ENCODE assay signal across 17 cellular contexts in genomic region chr4:7788687-7789425, GRCh38.
DNase-seq lines count a peak whose midpoint lies in the region; ATAC-seq, FAIRE-seq and TF ChIP-seq lines count a peak whose summit lies in the region.
"Had no signal": no experiment of that assay in that cellular context is flagged by ENCODE, and none has a peak within 500 bp of the region (broad histone marks: within the 10 kb centered on the region; RNA-seq: fewer than 3 reads in every experiment).

No MANE protein-coding gene starts in this region.

- H3K27ac ChIP-seq in IMR-90 (ENCODE audit: insufficient read depth, low read length) (no peak overlapping the region), H1 (ENCODE audit: low read depth, low read length) (no peak overlapping the region), left lung (peak overlapping the region; percentile 16 to 62), gastrocnemius medialis (peak overlapping the region; percentile 71 to 80 (median 80)), OCI-LY7 (ENCODE audit: low read depth, low read length, poor library complexity, severe bottlenecking) (no peak overlapping the region)
- H3K27ac ChIP-seq: neutrophil, uterus had no signal

- CTCF ChIA-PET in IMR-90 (lab: Yijun Ruan, JAX) = no interaction called here
- CTCF ChIA-PET in H1 (lab: Charles Lee; ENCODE audit: partially characterized antibody) = interaction anchor here (2.2 kb wide), 1 partner anchor 18 kb away, joined by 7 read pairs; no protein-coding TSS in a partner anchor
- CTCF ChIA-PET in OCI-LY7 (lab: Charles Lee; ENCODE audit: unreplicated experiment) = no interaction called here

- dilution Hi-C loops in IMR-90 (cut with HindIII; ENCODE audit: low sequenced_read_pairs, unreplicated experiment) = no loop called here

- H4K91ac ChIP-seq in IMR-90 (ENCODE audit: insufficient read depth, low read depth, low read length) (no peak overlapping the region), H1 (replicated peaks; ENCODE audit: insufficient read length, low read length) (no peak overlapping the region)

- no peak overlapping the region for H3K4me3 ChIP-seq in IMR-90 (ENCODE audit: insufficient read depth, low read depth, low read length)
- H3K4me3 ChIP-seq in H1 (ENCODE audit: extremely low read depth in 1 of 4, insufficient read depth in 2 of 4, low read depth in 3 of 4, low read length in 4 of 4) = no peak overlapping the region
- H3K4me3 ChIP-seq in left lung = no peak overlapping the region
- no peak overlapping the region for H3K4me3 ChIP-seq in gastrocnemius medialis
- no peak overlapping the region for H3K4me3 ChIP-seq in OCI-LY7 (ENCODE audit: low read depth, low read length, poor library complexity, severe bottlenecking)
- H3K4me3 ChIP-seq: K562, uterus had no signal

- in situ Hi-C loops in IMR-90 (cut with MboI; ENCODE audit: low sequenced_read_pairs) = no loop called here
- in situ Hi-C loops in gastrocnemius medialis (cut with MboI; ENCODE audit: low sequenced_read_pairs in 4 of 4) = no loop called here

- no peak overlapping the region for H2BK5ac ChIP-seq in IMR-90 (ENCODE audit: low read depth, low read length, poor library complexity, severe bottlenecking)
- H2BK5ac ChIP-seq in H1 (ENCODE audit: low read depth, low read length) = no peak overlapping the region

- H3K14ac ChIP-seq in IMR-90 (replicated peaks; ENCODE audit: low read depth, low read length) (no peak overlapping the region), H1 (ENCODE audit: insufficient read length) (no peak overlapping the region)

- no peak overlapping the region for H3K4me2 ChIP-seq in IMR-90 (ENCODE audit: low read depth, low read length)
- no peak overlapping the region for H3K4me2 ChIP-seq in H1 (ENCODE audit: insufficient read depth in 1 of 2, low read depth in 2 of 2, low read length in 2 of 2)
- no peak overlapping the region for H3K4me2 ChIP-seq in OCI-LY7 (ENCODE audit: low read length)

- no peaks in the 10 kb centered on the region for H3K4me1 ChIP-seq in IMR-90 (ENCODE audit: control insufficient read depth, insufficient read depth, low read length)
- H3K4me1 ChIP-seq in H1 (replicated peaks in 1 of 4; ENCODE audit: control insufficient read depth in 3 of 4, insufficient read depth in 4 of 4, low read length in 3 of 4) = no peaks in the 10 kb centered on the region
- H3K4me1 ChIP-seq in left lung = peaks cover 3 to 5% of the 10 kb centered on the region in 2 donors
- peaks cover 5% of the 10 kb centered on the region in 2 donors for H3K4me1 ChIP-seq in gastrocnemius medialis
- peaks cover 11% of the 10 kb centered on the region for H3K4me1 ChIP-seq in OCI-LY7 (ENCODE audit: insufficient read depth, low read length, poor library complexity, severe bottlenecking)
- H3K4me1 ChIP-seq: uterus had no signal

- ATAC-seq in IMR-90 (ENCODE audit: low read depth) (no peak; the same call in 1 of the 2 replicates), left lung (peak; percentile 91), gastrocnemius medialis (peak; percentile 99 to 100), GM19324 (IDR thresholded peaks at IDR 0.05; ENCODE audit: low FRiP score, unreplicated experiment) (no peak)

- H3K27me3 ChIP-seq in IMR-90 (ENCODE audit: control insufficient read depth, insufficient read depth, low read length) = no peaks in the 10 kb centered on the region
- H3K27me3 ChIP-seq in H1 (replicated peaks in 1 of 4; ENCODE audit: control insufficient read depth in 3 of 4, extremely low read depth in 1 of 4, insufficient read depth in 3 of 4, low read length in 3 of 4) = no peaks in the 10 kb centered on the region
- H3K27me3 ChIP-seq in left lung = no peaks in the 10 kb centered on the region
- no peaks in the 10 kb centered on the region for H3K27me3 ChIP-seq in gastrocnemius medialis
- H3K27me3 ChIP-seq: neutrophil, uterus had no signal

- no peak overlapping the region for H2AK9ac ChIP-seq in IMR-90 (replicated peaks; ENCODE audit: low read depth, low read length, poor library complexity)

- no peak for TF ChIP-seq CTCF in IMR-90 (conservative IDR thresholded peaks at IDR 0.05; ENCODE audit: low read depth, low read length)
- TF ChIP-seq CTCF in H1 (IDR thresholded peaks at IDR 0.05; ENCODE audit: control extremely low read depth in 1 of 3, insufficient read depth in 1 of 3, low read depth in 1 of 3, low read length in 3 of 3) = no peak
- no peak for TF ChIP-seq CTCF in left lung (IDR thresholded peaks at IDR 0.05)
- TF ChIP-seq CTCF in gastrocnemius medialis (IDR thresholded peaks at IDR 0.05 in 4 of 5, conservative IDR thresholded peaks at IDR 0.05 in 1 of 5) = peak in 1 of 5 experiments; percentile 11
- no peak for TF ChIP-seq CTCF in OCI-LY7 (conservative IDR thresholded peaks at IDR 0.05; ENCODE audit: low read length)

- BruUV-seq in IMR-90 (replicated peaks; lab: Mats Ljungman, UMichigan) = no TSS peak
- BruUV-seq in OCI-LY7 (replicated peaks; lab: Mats Ljungman, UMichigan) = no TSS peak

- WGBS in IMR-90 (ENCODE audit: extremely low coverage in 2 of 2, insufficient read length in 1 of 2), 2 experiments = 98% methylated on average over 5 of the region's 13 CpGs; no CpG with 5 or more reads in 1 of the 2 experiments
- WGBS in H1 (ENCODE audit: extremely low coverage in 1 of 2, insufficient coverage in 1 of 2, insufficient read length in 1 of 2, insufficient replicate concordance in 2 of 2, low coverage in 1 of 2, low lambda C conversion rate in 2 of 2, missing lambda C conversion rate in 1 of 2), 2 experiments = 90% methylated on average over 12 of the region's 13 CpGs; no CpG with 5 or more reads in 1 of the 2 experiments

- no peak overlapping the region for H3K23ac ChIP-seq in IMR-90 (ENCODE audit: low read depth, low read length)
- H3K23ac ChIP-seq in H1 (ENCODE audit: insufficient read length) = no peak overlapping the region

- H3K9ac ChIP-seq in IMR-90 (ENCODE audit: low read depth, low read length) = no peak overlapping the region
- H3K9ac ChIP-seq in H1 (replicated peaks in 1 of 4; ENCODE audit: extremely low read depth in 1 of 4, low read depth in 3 of 4, low read length in 3 of 4) = no peak overlapping the region

- H2BK12ac ChIP-seq in H1 (ENCODE audit: low read depth, low read length) = no peak overlapping the region

- TF ChIP-seq RAD21 in IMR-90 (IDR thresholded peaks at IDR 0.05; ENCODE audit: low read length) = no peak
- TF ChIP-seq RAD21 in H1 (IDR thresholded peaks at IDR 0.05 in 1 of 2, conservative IDR thresholded peaks at IDR 0.05 in 1 of 2; ENCODE audit: low read depth in 2 of 2, low read length in 2 of 2) = no peak

- H3K36me3 ChIP-seq in IMR-90 (ENCODE audit: control insufficient read depth, insufficient read depth, low read length) (peaks cover 71% of the 10 kb centered on the region), H1 (ENCODE audit: control insufficient read depth in 2 of 4, insufficient read depth in 4 of 4, low read length in 3 of 4) (peaks cover 0 to 3% (median 0%) of the 10 kb centered on the region in 4 experiments; a peak in 2 of 8 replicates), left lung (peaks cover 0 to 13% of the 10 kb centered on the region in 2 donors), gastrocnemius medialis (peaks cover 0 to 14% of the 10 kb centered on the region in 2 donors), OCI-LY7 (ENCODE audit: insufficient read depth, low read length) (no peaks in the 10 kb centered on the region)
- H3K36me3 ChIP-seq: uterus had no signal

- H2BK120ac ChIP-seq in IMR-90 (ENCODE audit: low read depth, low read length) (no peak overlapping the region), H1 (replicated peaks; ENCODE audit: low read depth, low read length) (no peak overlapping the region)

- intact Hi-C loops in IMR-90 (cut with micrococcal nuclease) = no loop called here
- intact Hi-C loops in left lung (cut with DNase I) = no loop called here
- intact Hi-C loops in gastrocnemius medialis (cut with DNase I; ENCODE audit: low total_unique reads) = no loop called here
- intact Hi-C loops in OCI-LY7 (cut with micrococcal nuclease; ENCODE audit: unreplicated experiment) = no loop called here

- POLR2A ChIA-PET in IMR-90 (lab: Charles Lee; ENCODE audit: unreplicated experiment) (no interaction called here), H1 (lab: Charles Lee; ENCODE audit: partially characterized antibody) (no interaction called here), OCI-LY7 (lab: Charles Lee) (no interaction called here)

- H3K56ac ChIP-seq in IMR-90 (ENCODE audit: extremely low read depth, insufficient read depth, low read length) = no peak overlapping the region
- no peak overlapping the region for H3K56ac ChIP-seq in H1 (replicated peaks; ENCODE audit: insufficient read length, low read depth, low read length)

- H3K79me2 ChIP-seq in H1 (ENCODE audit: control insufficient read depth in 1 of 2, insufficient read depth in 2 of 2, low read length in 2 of 2) = no peaks in the 10 kb centered on the region
- H3K79me2 ChIP-seq in OCI-LY7 (ENCODE audit: insufficient read depth, low read depth, low read length) = no peaks in the 10 kb centered on the region

- H2AK5ac ChIP-seq in IMR-90 (ENCODE audit: low read depth, low read length) = no peak overlapping the region
- H2AK5ac ChIP-seq in H1 (ENCODE audit: low read depth, low read length) = no peak overlapping the region; the same call in 1 of the 2 replicates

- H4K20me1 ChIP-seq in IMR-90 (ENCODE audit: insufficient read depth, low read length) (peaks cover 28% of the 10 kb centered on the region), H1 (replicated peaks in 1 of 2; ENCODE audit: control insufficient read depth in 1 of 2, insufficient read depth in 2 of 2, low read length in 2 of 2) (peaks cover 0 to 2% of the 10 kb centered on the region in 2 experiments), OCI-LY7 (ENCODE audit: insufficient read depth, low read length) (no peaks in the 10 kb centered on the region)

- H2BK20ac ChIP-seq in IMR-90 (ENCODE audit: low read depth, low read length) = no peak overlapping the region
- H2BK20ac ChIP-seq in H1 (ENCODE audit: low read length) = no peak overlapping the region

- H3K79me1 ChIP-seq in IMR-90 (ENCODE audit: low read depth in 1 of 2, low read length in 2 of 2) (peaks cover 45 to 76% of the 10 kb centered on the region in 2 experiments), H1 (ENCODE audit: low read depth, low read length) (no peaks in the 10 kb centered on the region)

- H3K23me2 ChIP-seq in H1 (ENCODE audit: low read depth, low read length) = no peaks in the 10 kb centered on the region

- H3K4ac ChIP-seq in IMR-90 (ENCODE audit: low read depth, low read length) (no peak overlapping the region), H1 (replicated peaks; ENCODE audit: insufficient read length, low read depth, low read length) (no peak overlapping the region)

- DNase-seq in IMR-90 (no peak), H1 (ENCODE audit: low read depth in 1 of 2, low spot score in 2 of 2) (no peak), left lung (peak in 1 of 2 donors; percentile 71), gastrocnemius medialis (peak; percentile 76 to 86), GDM1 (lab: John Stamatoyannopoulos, UW) (no peak), Ammon's horn (ENCODE audit: low spot score) (no peak), OCI-LY7 (ENCODE audit: low spot score) (no peak)
- DNase-seq: activated CD4-positive, alpha-beta T cell treated with anti-CD3 and anti-CD28 coated beads, Interleukin-2, amount 50 U/mL, for 4 hours; activated naive CD8-positive, alpha-beta T cell treated with anti-CD3 and anti-CD28 coated beads, Interleukin-2, amount 10 ng/mL, durations not matched to agents 7 days and 5 days; activated T-cell treated with anti-CD3 and anti-CD28 coated beads, Interleukin-2, amount 50 U/mL, for 48 hours; foreskin melanocyte; NCI-H1105; stimulated activated naive CD4-positive, alpha-beta T cell; uterus had no signal

- H3K18ac ChIP-seq in IMR-90 (ENCODE audit: low read depth, low read length) = no peak overlapping the region
- H3K18ac ChIP-seq in H1 (ENCODE audit: extremely low read depth, low read length) = no peak overlapping the region

- H2BK15ac ChIP-seq in IMR-90 (ENCODE audit: low read depth, low read length) (no peak overlapping the region), H1 (ENCODE audit: low read length) (no peak overlapping the region)

- TF ChIP-seq POLR2A in IMR-90 (IDR thresholded peaks at IDR 0.05; ENCODE audit: low read depth, low read length) (no peak), H1 (IDR thresholded peaks at IDR 0.05; ENCODE audit: control extremely low read depth in 1 of 2, low read depth in 2 of 2, low read length in 2 of 2) (no peak), gastrocnemius medialis (IDR thresholded peaks at IDR 0.05) (no peak)

- FAIRE-seq in H1 (lab: Jason Lieb, UNC) = no peak
- FAIRE-seq: K562 had no signal

- H2AFZ ChIP-seq in IMR-90 (replicated peaks; ENCODE audit: low read length, poor library complexity) (no peak overlapping the region), H1 (ENCODE audit: low read length) (no peak overlapping the region), OCI-LY7 (ENCODE audit: low read length) (no peak overlapping the region)

- H4K5ac ChIP-seq in IMR-90 (ENCODE audit: low read depth, low read length) (no peak overlapping the region), H1 (ENCODE audit: insufficient read length, low read depth, low read length) (no peak overlapping the region)

- H3K9me2 ChIP-seq in OCI-LY7 (ENCODE audit: insufficient read depth, low read length) = no peaks in the 10 kb centered on the region

- no peak for TF ChIP-seq EP300 in H1 (IDR thresholded peaks at IDR 0.05; ENCODE audit: borderline replicate concordance in 1 of 2, low read depth in 2 of 2, low read length in 2 of 2)

- H4K8ac ChIP-seq in IMR-90 (ENCODE audit: low read depth in 2 of 2, low read length in 2 of 2) (no peak overlapping the region), H1 (ENCODE audit: extremely low read depth, insufficient read depth, low read length) (peak overlapping the region; percentile 35)

- H3K9me1 ChIP-seq in IMR-90 (ENCODE audit: insufficient read depth, low read length) = peaks cover 3% of the 10 kb centered on the region; the same call in 1 of the 2 replicates

- no peaks in the 10 kb centered on the region for H3K9me3 ChIP-seq in IMR-90 (ENCODE audit: control insufficient read depth, insufficient read depth, low read length)
- no peaks in the 10 kb centered on the region for H3K9me3 ChIP-seq in H1 (ENCODE audit: insufficient read depth in 2 of 2, low read depth in 1 of 2, low read length in 1 of 2)
- H3K9me3 ChIP-seq in left lung = no peaks in the 10 kb centered on the region
- H3K9me3 ChIP-seq in gastrocnemius medialis = no peaks in the 10 kb centered on the region
- no peaks in the 10 kb centered on the region for H3K9me3 ChIP-seq in OCI-LY7 (ENCODE audit: low read length)
- H3K9me3 ChIP-seq: neutrophil, uterus had no signal

Comparison
In these comparisons a context has a peak if more than half of its experiments do, and no peak if none do; other contexts are left out.
1. ATAC-seq: peak in left lung (single experiment) and gastrocnemius medialis (2 of 2); none in IMR-90 (single experiment) and GM19324 (single experiment).
2. DNase-seq: peak in gastrocnemius medialis (2 of 2); none in IMR-90 (single experiment), H1 (0 of 2), GDM1 (single experiment), Ammon's horn (single experiment) and OCI-LY7 (single experiment).
3. H3K27ac ChIP-seq: peak in left lung (2 of 2) and gastrocnemius medialis (4 of 4); none in IMR-90 (single experiment), H1 (single experiment) and OCI-LY7 (single experiment).